ENCODE assay signal across 1 cellular context in the genomic region with DNA sequence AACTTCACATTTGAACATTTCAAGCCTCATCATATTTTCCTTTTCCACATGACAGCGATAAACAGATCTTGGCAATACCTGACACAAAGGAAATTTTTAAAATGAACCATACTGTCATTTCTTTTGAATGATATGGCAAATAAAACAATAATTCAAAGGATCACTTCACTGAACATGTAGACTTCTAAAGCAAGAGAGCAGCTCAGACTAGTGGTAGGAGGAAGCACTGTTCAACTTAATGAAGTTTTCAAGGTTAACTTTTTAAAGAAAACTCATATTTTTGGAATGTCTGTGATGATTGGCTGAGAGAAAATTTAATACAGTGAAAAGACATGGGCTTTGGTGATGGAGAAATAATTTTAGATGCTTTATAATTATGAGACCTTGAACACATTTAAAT.
TF ChIP-seq lines count a peak whose summit lies in the region.

No MANE protein-coding gene starts in this region.

TF ChIP-seq in liver, 16 proteins besides CTCF, POLR2A, EP300 and RAD21 (continued from another document):
- TF ChIP-seq, protein P1, sequence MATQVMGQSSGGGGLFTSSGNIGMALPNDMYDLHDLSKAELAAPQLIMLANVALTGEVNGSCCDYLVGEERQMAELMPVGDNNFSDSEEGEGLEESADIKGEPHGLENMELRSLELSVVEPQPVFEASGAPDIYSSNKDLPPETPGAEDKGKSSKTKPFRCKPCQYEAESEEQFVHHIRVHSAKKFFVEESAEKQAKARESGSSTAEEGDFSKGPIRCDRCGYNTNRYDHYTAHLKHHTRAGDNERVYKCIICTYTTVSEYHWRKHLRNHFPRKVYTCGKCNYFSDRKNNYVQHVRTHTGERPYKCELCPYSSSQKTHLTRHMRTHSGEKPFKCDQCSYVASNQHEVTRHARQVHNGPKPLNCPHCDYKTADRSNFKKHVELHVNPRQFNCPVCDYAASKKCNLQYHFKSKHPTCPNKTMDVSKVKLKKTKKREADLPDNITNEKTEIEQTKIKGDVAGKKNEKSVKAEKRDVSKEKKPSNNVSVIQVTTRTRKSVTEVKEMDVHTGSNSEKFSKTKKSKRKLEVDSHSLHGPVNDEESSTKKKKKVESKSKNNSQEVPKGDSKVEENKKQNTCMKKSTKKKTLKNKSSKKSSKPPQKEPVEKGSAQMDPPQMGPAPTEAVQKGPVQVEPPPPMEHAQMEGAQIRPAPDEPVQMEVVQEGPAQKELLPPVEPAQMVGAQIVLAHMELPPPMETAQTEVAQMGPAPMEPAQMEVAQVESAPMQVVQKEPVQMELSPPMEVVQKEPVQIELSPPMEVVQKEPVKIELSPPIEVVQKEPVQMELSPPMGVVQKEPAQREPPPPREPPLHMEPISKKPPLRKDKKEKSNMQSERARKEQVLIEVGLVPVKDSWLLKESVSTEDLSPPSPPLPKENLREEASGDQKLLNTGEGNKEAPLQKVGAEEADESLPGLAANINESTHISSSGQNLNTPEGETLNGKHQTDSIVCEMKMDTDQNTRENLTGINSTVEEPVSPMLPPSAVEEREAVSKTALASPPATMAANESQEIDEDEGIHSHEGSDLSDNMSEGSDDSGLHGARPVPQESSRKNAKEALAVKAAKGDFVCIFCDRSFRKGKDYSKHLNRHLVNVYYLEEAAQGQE (IDR thresholded peaks at IDR 0.05), result no peak
- TF ChIP-seq RXRA (IDR thresholded peaks at IDR 0.05) (no peak), SP1 (IDR thresholded peaks at IDR 0.05) (no peak), YY1 (IDR thresholded peaks at IDR 0.05) (no peak), HNF4A (conservative IDR thresholded peaks at IDR 0.05) (no peak), FOXA2 (IDR thresholded peaks at IDR 0.05) (no peak)
